ENCODE assay signal across 8 cellular contexts in genomic region chr19:1205114-1206062, GRCh38. TPM values are rescaled to one million over a fixed set of nuclear protein-coding genes. Genes with fewer than 3 reads are reported as not detected.
DNase-seq lines count a peak whose midpoint lies in the region; ATAC-seq and TF ChIP-seq lines count a peak whose summit lies in the region.

TSS of gene STK11 (plus strand) at chr19:1205778. CDS start at chr19:1206914, 1,136 bp downstream.

- no TSS peak for BruUV-seq in A673 (replicated peaks; lab: Mats Ljungman, UMichigan)

- CTCF ChIA-PET in A673 (lab: Charles Lee), result no interaction called here

- H3K27me3 ChIP-seq in A673 (replicated peaks; ENCODE audit: insufficient read depth, low read depth, low read length, poor library complexity) (no peaks in the 10 kb centered on the region), skeletal muscle tissue (ENCODE audit: control insufficient read depth in 3 of 3, insufficient read depth in 3 of 3, low read length in 3 of 3) (no peaks in the 10 kb centered on the region)

- intact Hi-C loops in A673 (cut with micrococcal nuclease; ENCODE audit: unreplicated experiment), result no loop called here

- POLR2A ChIA-PET in A673 (lab: Charles Lee; ENCODE audit: low non-redundant PET), result interaction anchor here (0.9 kb wide), 1 partner anchor 634 kb away, joined by 3 read pairs; no protein-coding TSS in a partner anchor

- H3K9ac ChIP-seq in skeletal muscle tissue (ENCODE audit: low read depth in 1 of 3, low read length in 3 of 3), result peak within 1 kb of the TSS; percentile 88 to 98 (median 95)

- peak within 1 kb of the TSS; percentile 79 for H3K27ac ChIP-seq in A673 (ENCODE audit: low read depth, low read length, poor library complexity, severe bottlenecking)
- peak within 1 kb of the TSS; percentile 85 for H3K27ac ChIP-seq in VCaP
- H3K27ac ChIP-seq in skeletal muscle tissue (ENCODE audit: low read depth, low read length), result peak within 1 kb of the TSS; percentile 89

- no peak for TF ChIP-seq CTCF in A673 (conservative IDR thresholded peaks at IDR 0.05; ENCODE audit: low read depth, low read length)
- TF ChIP-seq CTCF in VCaP (conservative IDR thresholded peaks at IDR 0.05), result no peak

- DNase-seq in A673 (ENCODE audit: low spot score) (peak; percentile 99), NCI-H2171 treated with DMSO at 0.1 percent for 48 hours (lab: John Stamatoyannopoulos, UW) (peak; percentile 96), T47D (ENCODE audit: low read depth in 1 of 2, low spot score in 1 of 2) (peak; percentile 97 to 99)

- peak; percentile 87 for ATAC-seq in GM18867 (IDR thresholded peaks at IDR 0.05; ENCODE audit: unreplicated experiment)
- ATAC-seq in HG03103 (IDR thresholded peaks at IDR 0.05; ENCODE audit: low read depth, unreplicated experiment), result peak; percentile 87

- peaks cover 27% of the 10 kb centered on the region for H3K4me1 ChIP-seq in A673 (ENCODE audit: insufficient read depth, low read length, poor library complexity, severe bottlenecking)
- peaks cover 32 to 40% (median 35%) of the 10 kb centered on the region in 3 donors for H3K4me1 ChIP-seq in skeletal muscle tissue (ENCODE audit: control insufficient read depth in 3 of 3, insufficient read depth in 3 of 3, low read length in 3 of 3)

- H3K9me3 ChIP-seq in A673 (ENCODE audit: low read depth, low read length, poor library complexity, severe bottlenecking) (no peaks in the 10 kb centered on the region), iPS-18c (ENCODE audit: control insufficient read depth, insufficient read depth, low read length) (no peaks in the 10 kb centered on the region), skeletal muscle tissue (ENCODE audit: control insufficient read depth in 3 of 3, low read length in 3 of 3) (no peaks in the 10 kb centered on the region)

- H3K4me3 ChIP-seq in A673 (ENCODE audit: low read depth, low read length, poor library complexity, severe bottlenecking) (peak within 1 kb of the TSS; percentile 66), iPS-18c (ENCODE audit: insufficient read depth, low read depth, low read length) (peak within 1 kb of the TSS; percentile 66), skeletal muscle tissue (ENCODE audit: low read length in 3 of 3) (peak within 1 kb of the TSS; percentile 79 to 98 (median 89))

- in situ Hi-C loops in T47D (cut with HindIII; ENCODE audit: low pct_unique_long_range_greater_than_20kb, low sequenced_read_pairs), result no loop called here

- no peaks in the 10 kb centered on the region for H3K36me3 ChIP-seq in A673 (ENCODE audit: insufficient read depth, low read length, poor library complexity, severe bottlenecking)
- peaks cover 3 to 4% (median 4%) of the 10 kb centered on the region in 3 donors for H3K36me3 ChIP-seq in skeletal muscle tissue (ENCODE audit: control insufficient read depth in 3 of 3, insufficient read depth in 3 of 3, low read length in 3 of 3)

RNA-seq across cellular contexts. Expression of gene STK11, which starts in this region (rescaled TPM):
- total RNA-seq in A673 (2021) (64.9 and 73.2 TPM in 2 replicates), skeletal muscle tissue (51.7 TPM)

Comparison
In these comparisons a context has a peak if more than half of its experiments do, and no peak if none do; other contexts are left out.
1. Peak in every context shown above with its lines: DNase-seq, ATAC-seq, H3K4me3 ChIP-seq and H3K27ac ChIP-seq.